8 cellular contexts compared by ENCODE assay signal in genomic region chr7:22549667-22550513, GRCh38. TPM values are rescaled to one million over a fixed set of nuclear protein-coding genes. Genes with fewer than 3 reads are reported as not detected.
DNase-seq lines count a peak whose midpoint lies in the region; ATAC-seq lines count a peak whose summit lies in the region.

No MANE protein-coding gene starts in this region.

- H3K4me3 Mint-ChIP-seq in activated CD4-positive, alpha-beta memory T cell treated with anti-CD3 and anti-CD28 coated beads for 36 hours = peak overlapping the region; percentile 31
- peak overlapping the region; percentile 88 for H3K4me3 Mint-ChIP-seq in stimulated activated memory B cell treated with anti-CD40 and anti-IgM and Interleukin-4, amounts not matched to agents 10 μg/mL and 1 μg/mL and 100 μg/mL, for 72 hours

- peaks cover 14% of the 10 kb centered on the region for H3K4me1 Mint-ChIP-seq in activated CD4-positive, alpha-beta memory T cell treated with anti-CD3 and anti-CD28 coated beads for 36 hours (ENCODE audit: low read depth)
- peaks cover 29% of the 10 kb centered on the region for H3K4me1 Mint-ChIP-seq in stimulated activated memory B cell treated with anti-CD40 and anti-IgM and Interleukin-4, amounts not matched to agents 10 μg/mL and 1 μg/mL and 100 μg/mL, for 72 hours

- peak; percentile 59 for ATAC-seq in stimulated activated memory B cell treated with anti-CD40 and anti-IgM and Interleukin-4, amounts not matched to agents 10 μg/mL and 1 μg/mL and 100 μg/mL, for 72 hours
- ATAC-seq in GM21447 (IDR thresholded peaks at IDR 0.05; ENCODE audit: unreplicated experiment) = no peak

- H3K27me3 Mint-ChIP-seq in activated CD4-positive, alpha-beta memory T cell treated with anti-CD3 and anti-CD28 coated beads for 36 hours = peaks cover 52% of the 10 kb centered on the region
- peaks cover 15% of the 10 kb centered on the region for H3K27me3 Mint-ChIP-seq in stimulated activated memory B cell treated with anti-CD40 and anti-IgM and Interleukin-4, amounts not matched to agents 10 μg/mL and 1 μg/mL and 100 μg/mL, for 72 hours

- intact Hi-C loops in activated CD4-positive, alpha-beta memory T cell treated with anti-CD3 and anti-CD28 coated beads for 36 hours (cut with micrococcal nuclease) = no loop called here

- H3K9me3 Mint-ChIP-seq in activated CD4-positive, alpha-beta memory T cell treated with anti-CD3 and anti-CD28 coated beads for 36 hours = no peaks in the 10 kb centered on the region
- no peaks in the 10 kb centered on the region for H3K9me3 Mint-ChIP-seq in stimulated activated memory B cell treated with anti-CD40 and anti-IgM and Interleukin-4, amounts not matched to agents 10 μg/mL and 1 μg/mL and 100 μg/mL, for 72 hours

- CTCF ChIA-PET in activated CD4-positive, alpha-beta memory T cell treated with anti-CD3 and anti-CD28 coated beads for 36 hours (lab: Charles Lee) = no interaction called here

- H3K27ac Mint-ChIP-seq in activated CD4-positive, alpha-beta memory T cell treated with anti-CD3 and anti-CD28 coated beads for 36 hours = no peak overlapping the region
- peak overlapping the region; percentile 61 for H3K27ac Mint-ChIP-seq in stimulated activated memory B cell treated with anti-CD40 and anti-IgM and Interleukin-4, amounts not matched to agents 10 μg/mL and 1 μg/mL and 100 μg/mL, for 72 hours

- DNase-seq in NCI-H82 (lab: John Stamatoyannopoulos, UW) (peak; percentile 9), NCI-H82 treated with DMSO at 0.1 percent for 48 hours (lab: John Stamatoyannopoulos, UW; ENCODE audit: unreplicated experiment) (no peak), NCI-H1092 (lab: John Stamatoyannopoulos, UW) (peak; percentile 54), iPS DF 19.7 (ENCODE audit: low read depth, low spot score) (peak; percentile 78), Kasumi-1 (lab: John Stamatoyannopoulos, UW) (no peak)
- peak; percentile 43 for DNase-seq in activated CD4-positive, alpha-beta memory T cell treated with anti-CD3 and anti-CD28 coated beads for 36 hours

- POLR2A ChIA-PET in activated CD4-positive, alpha-beta memory T cell treated with anti-CD3 and anti-CD28 coated beads for 36 hours (lab: Charles Lee) = no interaction called here

- H3K36me3 Mint-ChIP-seq in activated CD4-positive, alpha-beta memory T cell treated with anti-CD3 and anti-CD28 coated beads for 36 hours = no peaks in the 10 kb centered on the region
- H3K36me3 Mint-ChIP-seq in stimulated activated memory B cell treated with anti-CD40 and anti-IgM and Interleukin-4, amounts not matched to agents 10 μg/mL and 1 μg/mL and 100 μg/mL, for 72 hours = no peaks in the 10 kb centered on the region

RNA-seq across cellular contexts. Expression of gene STEAP1B, which starts 49.9 kb away (rescaled TPM):
- not detected for total RNA-seq in activated CD4-positive, alpha-beta memory T cell treated with anti-CD3 and anti-CD28 coated beads for 36 hours

Comparison
In these comparisons a context has a peak if more than half of its experiments do, and no peak if none do; other contexts are left out.
1. DNase-seq: peak in NCI-H82 (single experiment), NCI-H1092 (single experiment), activated CD4-positive, alpha-beta memory T cell treated with anti-CD3 and anti-CD28 coated beads for 36 hours (single experiment) and iPS DF 19.7 (single experiment); none in NCI-H82 treated with DMSO at 0.1 percent for 48 hours (single experiment) and Kasumi-1 (0 of 2).